ENCODE assay signal across 1 cellular context in genomic region chr4:4426511-4427477, GRCh38.
TF ChIP-seq lines count a peak whose summit lies in the region.

No MANE protein-coding gene starts in this region.

TF ChIP-seq in IMR-90, 13 proteins besides CTCF, POLR2A, EP300 and RAD21:
- no peak for TF ChIP-seq MAZ (IDR thresholded peaks at IDR 0.05; ENCODE audit: borderline replicate concordance, low read depth, low read length)
- TF ChIP-seq, protein P1, sequence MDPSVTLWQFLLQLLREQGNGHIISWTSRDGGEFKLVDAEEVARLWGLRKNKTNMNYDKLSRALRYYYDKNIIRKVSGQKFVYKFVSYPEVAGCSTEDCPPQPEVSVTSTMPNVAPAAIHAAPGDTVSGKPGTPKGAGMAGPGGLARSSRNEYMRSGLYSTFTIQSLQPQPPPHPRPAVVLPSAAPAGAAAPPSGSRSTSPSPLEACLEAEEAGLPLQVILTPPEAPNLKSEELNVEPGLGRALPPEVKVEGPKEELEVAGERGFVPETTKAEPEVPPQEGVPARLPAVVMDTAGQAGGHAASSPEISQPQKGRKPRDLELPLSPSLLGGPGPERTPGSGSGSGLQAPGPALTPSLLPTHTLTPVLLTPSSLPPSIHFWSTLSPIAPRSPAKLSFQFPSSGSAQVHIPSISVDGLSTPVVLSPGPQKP (IDR thresholded peaks at IDR 0.05; ENCODE audit: borderline replicate concordance, low read depth, low read length), result no peak
- no peak for TF ChIP-seq CHD1 (IDR thresholded peaks at IDR 0.05; ENCODE audit: low read depth, low read length)
- TF ChIP-seq SMC3 (IDR thresholded peaks at IDR 0.05; ENCODE audit: low read depth, low read length), result no peak
TF ChIP-seq in IMR-90: peak in this region for 0.
